Comparison of ENCODE assay signal across 8 cellular contexts in the genomic region with DNA sequence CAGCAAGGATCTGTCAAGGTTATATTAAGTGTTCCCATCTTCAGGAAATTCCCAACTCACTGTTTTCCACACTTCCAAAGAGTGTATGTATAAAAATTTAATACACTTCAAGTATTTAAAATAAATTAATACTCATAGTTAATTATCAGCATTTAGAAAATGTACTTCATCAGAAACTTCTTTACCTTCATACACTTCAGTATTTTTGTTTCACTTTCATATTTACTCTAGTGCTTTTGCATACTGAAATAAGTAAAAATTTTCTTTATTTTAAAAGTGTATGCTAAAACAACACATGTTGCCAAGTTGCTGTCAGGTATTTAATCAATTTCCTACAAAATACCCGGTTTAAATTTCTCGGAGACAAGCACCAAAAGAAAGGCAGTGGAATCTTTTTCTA. TPM values are rescaled to one million over a fixed set of nuclear protein-coding genes. Genes with fewer than 3 reads are reported as not detected.
DNase-seq lines count a peak whose midpoint lies in the region; ATAC-seq and TF ChIP-seq lines count a peak whose summit lies in the region.

No MANE protein-coding gene starts in this region.

- H3K9me3 ChIP-seq in CD4-positive, alpha-beta memory T cell (ENCODE audit: control insufficient read depth in 1 of 2, low read length in 2 of 2): no peaks in the 10 kb centered on the region
- no peaks in the 10 kb centered on the region for H3K9me3 ChIP-seq in Panc1 (ENCODE audit: control insufficient read depth, insufficient read depth, low read depth, low read length)

- H3K9me3 Mint-ChIP-seq in CD4-positive, alpha-beta memory T cell: no peaks in the 10 kb centered on the region
- H3K9me3 Mint-ChIP-seq in immature natural killer cell: no peaks in the 10 kb centered on the region

- in situ Hi-C loops in Panc1 (cut with HindIII; ENCODE audit: low pct_unique_long_range_greater_than_20kb, low sequenced_read_pairs): no loop called here

- CTCF ChIA-PET in CD4-positive, alpha-beta memory T cell (lab: Charles Lee; ENCODE audit: partially characterized antibody): interaction anchor here (1.9 kb wide), 1 partner anchor 23 kb away, joined by 6 read pairs; no protein-coding TSS in a partner anchor
- CTCF ChIA-PET in Panc1 (lab: Charles Lee): no interaction called here

- H3K27me3 ChIP-seq in CD4-positive, alpha-beta memory T cell (ENCODE audit: insufficient read depth, low read length): no peaks in the 10 kb centered on the region
- no peaks in the 10 kb centered on the region for H3K27me3 ChIP-seq in Panc1 (ENCODE audit: control insufficient read depth, insufficient read depth, low read length)

- peak overlapping the region in 4 of 7 donors; percentile 0 to 70 (median 26) for H3K27ac Mint-ChIP-seq in CD4-positive, alpha-beta memory T cell
- peak overlapping the region; percentile 31 to 77 (median 70) for H3K27ac Mint-ChIP-seq in immature natural killer cell

- peaks cover 84% of the 10 kb centered on the region for H3K4me1 ChIP-seq in CD4-positive, alpha-beta memory T cell (ENCODE audit: insufficient read depth, low read length)
- H3K4me1 ChIP-seq in Panc1 (ENCODE audit: control insufficient read depth, insufficient read depth, low read length): peaks cover 3% of the 10 kb centered on the region; the same call in 1 of the 2 replicates

- H3K27ac ChIP-seq in CD4-positive, alpha-beta memory T cell (ENCODE audit: low read depth, low read length): peak overlapping the region; percentile 35
- H3K27ac ChIP-seq in Panc1 (ENCODE audit: low read length): peak overlapping the region; percentile 64; the same call in 1 of the 2 replicates

- peak; percentile 51 for ATAC-seq in GM21515 (IDR thresholded peaks at IDR 0.05; ENCODE audit: unreplicated experiment)
- no peak for ATAC-seq in Panc1

- POLR2A ChIA-PET in CD4-positive, alpha-beta memory T cell (lab: Charles Lee; ENCODE audit: partially characterized antibody): no interaction called here
- POLR2A ChIA-PET in Panc1 (lab: Charles Lee): no interaction called here

- no peaks in the 10 kb centered on the region for H3K36me3 ChIP-seq in CD4-positive, alpha-beta memory T cell (ENCODE audit: insufficient read depth, low read length)
- H3K36me3 ChIP-seq in Panc1 (ENCODE audit: control insufficient read depth, insufficient read depth, low read length): no peaks in the 10 kb centered on the region

- H3K4me3 Mint-ChIP-seq in CD4-positive, alpha-beta memory T cell: peak overlapping the region in 7 of 8 donors; percentile 7 to 60 (median 50)
- H3K4me3 Mint-ChIP-seq in immature natural killer cell: peak overlapping the region; percentile 11 to 77 (median 57)

- peaks cover 14 to 21% of the 10 kb centered on the region in 2 donors for H3K36me3 Mint-ChIP-seq in CD4-positive, alpha-beta memory T cell
- H3K36me3 Mint-ChIP-seq in immature natural killer cell: no peaks in the 10 kb centered on the region

- H3K27me3 Mint-ChIP-seq in CD4-positive, alpha-beta memory T cell: no peaks in the 10 kb centered on the region
- peaks cover 0 to 3% (median 0%) of the 10 kb centered on the region in 3 donors for H3K27me3 Mint-ChIP-seq in immature natural killer cell (ENCODE audit: low read depth in 3 of 3)

- TF ChIP-seq CTCF in Panc1 (IDR thresholded peaks at IDR 0.05) (no peak), GM20000 (IDR thresholded peaks at IDR 0.05; ENCODE audit: extremely low read depth, missing control alignments) (no peak)

- no TSS peak for BruUV-seq in Panc1 (replicated peaks; lab: Mats Ljungman, UMichigan)

- no peak for DNase-seq in CD4-positive, alpha-beta memory T cell
- no peak for DNase-seq in Panc1 (ENCODE audit: low read depth, low spot score)
- DNase-seq in immature natural killer cell: peak in 1 of 3 donors; percentile 12
- no peak for DNase-seq in GM20000 (ENCODE audit: low spot score)
- DNase-seq in cerebellar cortex (ENCODE audit: low spot score): no peak
- DNase-seq in NCI-H2171 (lab: John Stamatoyannopoulos, UW): no peak
- DNase-seq in D341Med (ENCODE audit: low spot score): no peak

- H3K4me3 ChIP-seq in CD4-positive, alpha-beta memory T cell (ENCODE audit: low read length in 2 of 2): peak overlapping the region in 1 of 2 donors; percentile 17
- peak overlapping the region; percentile 12 to 20; a peak in 3 of 4 replicates for H3K4me3 ChIP-seq in Panc1 (ENCODE audit: low read depth in 2 of 2, low read length in 2 of 2)

- intact Hi-C loops in CD4-positive, alpha-beta memory T cell (cut with micrococcal nuclease): loop anchor here (2.0 kb wide), 1 partner anchor 15 kb away; no protein-coding TSS in a partner anchor
- intact Hi-C loops in Panc1 (cut with micrococcal nuclease; ENCODE audit: unreplicated experiment): no loop called here

- H3K4me1 Mint-ChIP-seq in CD4-positive, alpha-beta memory T cell: peaks cover 58 to 72% (median 64%) of the 10 kb centered on the region in 4 donors
- H3K4me1 Mint-ChIP-seq in immature natural killer cell: peaks cover 80 to 94% of the 10 kb centered on the region in 2 donors

RNA-seq across cellular contexts. Expression of gene RICTOR, which starts 16.5 kb away (rescaled TPM):
- total RNA-seq in CD4-positive, alpha-beta memory T cell: 10 to 100 TPM; 85.0 to 94.9 TPM
- polyA plus RNA-seq in CD4-positive, alpha-beta memory T cell: 10 to 100 TPM in 1 of 2 donors, 1 to 10 TPM in 1; 6.7 to 18.6 TPM
- 21.3 TPM for total RNA-seq in Panc1 (2021; ENCODE audit: unreplicated experiment)
- polyA plus RNA-seq in Panc1 (2012; ENCODE audit: insufficient read length): 3.2 TPM
- polyA plus RNA-seq in immature natural killer cell: 10 to 100 TPM in 1 of 3 donors, 1 to 10 TPM in 2; 6.7 to 14.0 (median 7.4) TPM
